Comparison of ENCODE assay signal across 8 cellular contexts in genomic region chr1:247111636-247112478, GRCh38. TPM values are rescaled to one million over a fixed set of nuclear protein-coding genes. Genes with fewer than 3 reads are reported as not detected.
DNase-seq lines count a peak whose midpoint lies in the region; ATAC-seq, FAIRE-seq and TF ChIP-seq lines count a peak whose summit lies in the region.

No MANE protein-coding gene starts in this region.

- in situ Hi-C loops in astrocyte of the cerebellum (cut with HindIII; ENCODE audit: low sequenced_read_pairs) = no loop called here

- intact Hi-C loops in CD14-positive monocyte (cut with micrococcal nuclease) (no loop called here), left ventricle myocardium superior (cut with micrococcal nuclease) (no loop called here), pancreas (cut with DNase I) (no loop called here)

- DNase-seq in CD14-positive monocyte (ENCODE audit: low spot score) (no peak), HTR-8/SVneo (ENCODE audit: insufficient read length, low spot score) (peak; percentile 67), astrocyte of the cerebellum (ENCODE audit: low read depth) (no peak), left ventricle myocardium superior (peak; percentile 88), pancreas (peak; percentile 50 to 85 (median 62))
- DNase-seq in activated naive CD4-positive, alpha-beta T cell treated with Interleukin-2 at 50 U/mL for 16 hours = no peak

- peak; percentile 86 for FAIRE-seq in HTR-8/SVneo (lab: Jason Lieb, UNC)
- FAIRE-seq in pancreas (lab: Jason Lieb, UNC) = no peak

- H3K4me1 ChIP-seq in pancreas = no peaks in the 10 kb centered on the region

- peak overlapping the region; percentile 57 to 77 (median 76) for H3K27ac ChIP-seq in pancreas

- H3K4me3 ChIP-seq in astrocyte of the cerebellum (ENCODE audit: low read depth, low read length) (peak overlapping the region; percentile 50), pancreas (peak overlapping the region; percentile 61 to 74 (median 71))

- H3K9me3 ChIP-seq in pancreas = no peaks in the 10 kb centered on the region

- H3K27me3 Mint-ChIP-seq in CD14-positive monocyte (ENCODE audit: low read depth in 3 of 3) = peaks cover 46 to 71% (median 63%) of the 10 kb centered on the region in 3 donors

- H3K9me3 Mint-ChIP-seq in CD14-positive monocyte = peaks cover 3 to 29% (median 17%) of the 10 kb centered on the region in 7 donors

- H3K36me3 ChIP-seq in pancreas = no peaks in the 10 kb centered on the region

- peak overlapping the region; percentile 71 to 91 for H3K4me3 Mint-ChIP-seq in CD14-positive monocyte

- 2% methylated on average over 63 to 88 of the region's 88 CpGs for WGBS in pancreas, 2 donors

- H3K4me1 Mint-ChIP-seq in CD14-positive monocyte = peaks cover 10% of the 10 kb centered on the region

- ATAC-seq in left ventricle myocardium superior (peak; percentile 97), pancreas (peak; percentile 88 to 91 (median 89)), HG03521 (IDR thresholded peaks at IDR 0.05; ENCODE audit: unreplicated experiment) (no peak), HG03135 (IDR thresholded peaks at IDR 0.05; ENCODE audit: unreplicated experiment) (no peak)

- peak overlapping the region in 1 of 7 donors; percentile 46 for H3K27ac Mint-ChIP-seq in CD14-positive monocyte

- TF ChIP-seq CTCF in CD14-positive monocyte (IDR thresholded peaks at IDR 0.05) (no peak), astrocyte of the cerebellum (IDR thresholded peaks at IDR 0.05; ENCODE audit: low read depth, low read length, missing control alignments) (no peak), pancreas (IDR thresholded peaks at IDR 0.05) (no peak)

- H3K36me3 Mint-ChIP-seq in CD14-positive monocyte = peaks cover 5 to 7% of the 10 kb centered on the region in 2 donors

- no peaks in the 10 kb centered on the region for H3K27me3 ChIP-seq in pancreas

RNA-seq across cellular contexts. Expression of gene ZNF669, which starts 7.7 kb away (rescaled TPM):
- polyA plus RNA-seq in CD14-positive monocyte (1 to 10 TPM; 8.9 TPM), pancreas (1 to 10 TPM; 1.7 to 3.1 TPM)
- total RNA-seq in left ventricle myocardium superior (3.7 TPM), pancreas (1 to 10 TPM; 2.4 to 5.1 (median 3.4) TPM)

RNA-seq across cellular contexts. Expression of gene ZNF670, which starts 33.2 kb away (rescaled TPM):
- polyA plus RNA-seq in CD14-positive monocyte = 1 to 10 TPM in 1 of 2 donors, under 1 TPM in 1; 0.44 to 1.3 TPM
- 1.5 TPM for total RNA-seq in left ventricle myocardium superior
- 1 to 10 TPM in 5 of 6 donors, under 1 TPM in 1; 0.74 to 2.3 (median 1.2) TPM for total RNA-seq in pancreas
- 1 to 10 TPM in 1 of 2 donors, under 1 TPM in 1; 0.87 to 1.2 TPM for polyA plus RNA-seq in pancreas

RNA-seq across cellular contexts. Expression of gene ZNF124, which starts 60.0 kb away (rescaled TPM):
- 1 to 10 TPM; 2.6 to 5.5 TPM for polyA plus RNA-seq in CD14-positive monocyte
- total RNA-seq in left ventricle myocardium superior = 7.3 TPM
- 10 to 100 TPM in 5 of 6 donors, 1 to 10 TPM in 1; 9.4 to 33.3 (median 18.3) TPM for total RNA-seq in pancreas
- 1 to 10 TPM; 1.1 to 2.7 TPM for polyA plus RNA-seq in pancreas

Comparison
In these comparisons a context has a peak if more than half of its experiments do, and no peak if none do; other contexts are left out.
1. DNase-seq: peak in HTR-8/SVneo (single experiment), left ventricle myocardium superior (single experiment) and pancreas (6 of 6); none in CD14-positive monocyte (single experiment), astrocyte of the cerebellum (single experiment) and activated naive CD4-positive, alpha-beta T cell treated with Interleukin-2 at 50 U/mL for 16 hours (single experiment).
2. ATAC-seq: peak in left ventricle myocardium superior (single experiment) and pancreas (4 of 4); none in HG03521 (single experiment) and HG03135 (single experiment).